In genomic region chr9:29751220-29751619, GRCh38 we compare ENCODE assay signal across 35 cellular contexts.
"Had no signal": no experiment of that assay in that cellular context is flagged by ENCODE, and none has a peak within 500 bp of the region (broad histone marks: within the 10 kb centered on the region; RNA-seq: fewer than 3 reads in every experiment).

No MANE protein-coding gene starts in this region.

- H3K4me1 Mint-ChIP-seq: activated CD4-positive, alpha-beta T cell treated with anti-CD3 and anti-CD28 coated beads for 36 hours; activated CD4-positive, alpha-beta T cell treated with anti-CD3 and anti-CD28 coated beads, Interleukin-2, amount 10 ng/mL, durations not matched to agents 24 days and 14 days; activated CD8-positive, alpha-beta memory T cell treated with anti-CD3 and anti-CD28 coated beads, Interleukin-2, amount 10 ng/mL, durations not matched to agents 7 days and 5 days; activated naive CD4-positive, alpha-beta T cell treated with anti-CD3 and anti-CD28 coated beads, Interleukin-2, amount 50 U/mL, for 24 hours; activated naive CD8-positive, alpha-beta T cell treated with anti-CD3 and anti-CD28 coated beads for 36 hours; activated naive CD8-positive, alpha-beta T cell treated with anti-CD3 and anti-CD28 coated beads, Interleukin-2, amount 50 U/mL, for 24 hours; brain; central memory CD8-positive, alpha-beta T cell; endodermal cell had no signal

- H3K27ac ChIP-seq: adrenal gland, breast epithelium, cardiac muscle cell, coronary artery, dorsolateral prefrontal cortex, foreskin keratinocyte, gastrocnemius medialis, heart left ventricle had no signal

- H3K27ac Mint-ChIP-seq: activated CD4-positive, alpha-beta memory T cell treated with anti-CD3 and anti-CD28 coated beads for 36 hours; activated CD4-positive, alpha-beta T cell treated with anti-CD3 and anti-CD28 coated beads for 36 hours; activated CD4-positive, alpha-beta T cell treated with anti-CD3 and anti-CD28 coated beads, Interleukin-2, amount 10 ng/mL, durations not matched to agents 24 days and 14 days; activated CD8-positive, alpha-beta memory T cell treated with anti-CD3 and anti-CD28 coated beads, Interleukin-2, amount 10 ng/mL, durations not matched to agents 7 days and 5 days; activated CD8-positive, alpha-beta T cell treated with anti-CD3 and anti-CD28 coated beads, Interleukin-2, amount 10 ng/mL, durations not matched to agents 7 days and 5 days; activated naive CD4-positive, alpha-beta T cell treated with anti-CD3 and anti-CD28 coated beads for 36 hours; activated naive CD4-positive, alpha-beta T cell treated with anti-CD3 and anti-CD28 coated beads, Interleukin-2, amount 50 U/mL, for 24 hours; activated naive CD8-positive, alpha-beta T cell treated with anti-CD3 and anti-CD28 coated beads for 36 hours; activated naive CD8-positive, alpha-beta T cell treated with anti-CD3 and anti-CD28 coated beads, Interleukin-2, amount 50 U/mL, for 24 hours; activated T-helper 1 cell treated with anti-CD3 and anti-CD28 coated beads, Interleukin-12 subunit alpha, Interleukin-12 subunit beta, Interleukin-2, Interleukin-4 antibody, amounts not matched to agents 30 ng/mL and 10 ng/mL and 1 ng/mL, durations not matched to agents 14 hours and 24 hours and 36 hours; activated T-helper 2 cell treated with anti-CD3 and anti-CD28 coated beads, Interferon-gamma antibody, Interleukin-2, Interleukin-4, amounts not matched to agents 10 μg/mL and 5 μg/mL and 100 μg/mL, durations not matched to agents 14 hours and 24 hours and 36 hours; brain; dendritic cell treated with granulocyte-macrophage colony-stimulating factor and Interleukin-4, amounts not matched to agents 40 ng/mL and 50 ng/mL, for 4 days; endodermal cell had no signal

- H3K27me3 ChIP-seq: adrenal gland, breast epithelium, cardiac muscle cell, foreskin keratinocyte, gastrocnemius medialis, heart left ventricle had no signal

- H3K4me1 ChIP-seq: adrenal gland, breast epithelium, foreskin keratinocyte, gastrocnemius medialis, heart left ventricle had no signal

- H3K27me3 Mint-ChIP-seq: activated CD4-positive, alpha-beta memory T cell treated with anti-CD3 and anti-CD28 coated beads for 36 hours; activated CD4-positive, alpha-beta T cell treated with anti-CD3 and anti-CD28 coated beads for 36 hours; activated CD4-positive, alpha-beta T cell treated with anti-CD3 and anti-CD28 coated beads, Interleukin-2, amount 10 ng/mL, durations not matched to agents 24 days and 14 days; activated CD8-positive, alpha-beta memory T cell treated with anti-CD3 and anti-CD28 coated beads, Interleukin-2, amount 10 ng/mL, durations not matched to agents 7 days and 5 days; activated naive CD4-positive, alpha-beta T cell treated with anti-CD3 and anti-CD28 coated beads, Interleukin-2, amount 50 U/mL, for 24 hours; activated naive CD8-positive, alpha-beta T cell treated with anti-CD3 and anti-CD28 coated beads for 36 hours; activated naive CD8-positive, alpha-beta T cell treated with anti-CD3 and anti-CD28 coated beads, Interleukin-2, amount 50 U/mL, for 24 hours; central memory CD8-positive, alpha-beta T cell; dendritic cell treated with granulocyte-macrophage colony-stimulating factor and Interleukin-4, amounts not matched to agents 40 ng/mL and 50 ng/mL, for 4 days had no signal

- H3K4me3 ChIP-seq: adrenal gland, breast epithelium, cardiac muscle cell, coronary artery, dorsolateral prefrontal cortex, gastrocnemius medialis, heart left ventricle had no signal

- DNase-seq: activated CD4-positive, alpha-beta memory T cell treated with anti-CD3 and anti-CD28 coated beads for 36 hours; activated CD4-positive, alpha-beta T cell treated with anti-CD3 and anti-CD28 coated beads for 36 hours; activated CD4-positive, alpha-beta T cell treated with anti-CD3 and anti-CD28 coated beads, Interleukin-2, amount 10 ng/mL, durations not matched to agents 24 days and 14 days; activated CD4-positive, CD25-positive, alpha-beta regulatory T cell; activated CD4-positive, CD25-positive, alpha-beta regulatory T cell treated with anti-CD3 and anti-CD28 coated beads, Interleukin-2, amount 50 U/mL, for 72 hours; activated CD8-positive, alpha-beta memory T cell treated with anti-CD3 and anti-CD28 coated beads, Interleukin-2, amount 10 ng/mL, durations not matched to agents 7 days and 5 days; activated CD8-positive, alpha-beta memory T cell treated with anti-CD3 and anti-CD28 coated beads, Interleukin-2, amount 50 U/mL, for 4 hours; activated CD8-positive, alpha-beta T cell treated with anti-CD3 and anti-CD28 coated beads, Interleukin-2, amount 10 ng/mL, durations not matched to agents 7 days and 5 days; activated effector memory CD4-positive, alpha-beta T cell treated with anti-CD3 and anti-CD28 coated beads, Interleukin-2, amount 50 U/mL, for 16 hours; activated naive CD4-positive, alpha-beta T cell treated with anti-CD3 and anti-CD28 coated beads for 36 hours; activated naive CD8-positive, alpha-beta T cell treated with anti-CD3 and anti-CD28 coated beads for 36 hours; activated naive CD8-positive, alpha-beta T cell treated with anti-CD3 and anti-CD28 coated beads, Interleukin-2, amount 50 U/mL, for 24 hours; activated T-cell treated with anti-CD3 and anti-CD28 coated beads, Interleukin-2, amount 50 U/mL, for 1 hour; activated T-cell treated with anti-CD3 and anti-CD28 coated beads, Interleukin-2, amount 50 U/mL, for 48 hours; adrenal gland; amygdala; aorta; dorsolateral prefrontal cortex; effector memory CD4-positive, alpha-beta T cell; endodermal cell; foreskin keratinocyte; gastrocnemius medialis; glutamatergic neuron; heart left ventricle; T-helper 2 cell had no signal

- H3K36me3 Mint-ChIP-seq: activated CD4-positive, alpha-beta memory T cell treated with anti-CD3 and anti-CD28 coated beads for 36 hours; activated CD8-positive, alpha-beta memory T cell treated with anti-CD3 and anti-CD28 coated beads, Interleukin-2, amount 10 ng/mL, durations not matched to agents 7 days and 5 days; activated naive CD4-positive, alpha-beta T cell treated with anti-CD3 and anti-CD28 coated beads, Interleukin-2, amount 50 U/mL, for 24 hours; activated naive CD8-positive, alpha-beta T cell treated with anti-CD3 and anti-CD28 coated beads for 36 hours; brain had no signal

- H3K9me3 ChIP-seq: adrenal gland, breast epithelium, gastrocnemius medialis, heart left ventricle had no signal

- H3K4me3 Mint-ChIP-seq: activated CD4-positive, alpha-beta memory T cell treated with anti-CD3 and anti-CD28 coated beads for 36 hours; activated CD4-positive, alpha-beta T cell treated with anti-CD3 and anti-CD28 coated beads for 36 hours; activated CD4-positive, alpha-beta T cell treated with anti-CD3 and anti-CD28 coated beads, Interleukin-2, amount 10 ng/mL, durations not matched to agents 24 days and 14 days; activated CD8-positive, alpha-beta memory T cell treated with anti-CD3 and anti-CD28 coated beads, Interleukin-2, amount 10 ng/mL, durations not matched to agents 7 days and 5 days; activated CD8-positive, alpha-beta T cell treated with anti-CD3 and anti-CD28 coated beads, Interleukin-2, amount 10 ng/mL, durations not matched to agents 7 days and 5 days; activated naive CD4-positive, alpha-beta T cell treated with anti-CD3 and anti-CD28 coated beads for 36 hours; activated naive CD4-positive, alpha-beta T cell treated with anti-CD3 and anti-CD28 coated beads, Interleukin-2, amount 50 U/mL, for 24 hours; activated naive CD8-positive, alpha-beta T cell treated with anti-CD3 and anti-CD28 coated beads for 36 hours; activated naive CD8-positive, alpha-beta T cell treated with anti-CD3 and anti-CD28 coated beads, Interleukin-2, amount 50 U/mL, for 24 hours; activated T-helper 1 cell treated with anti-CD3 and anti-CD28 coated beads, Interleukin-12 subunit alpha, Interleukin-12 subunit beta, Interleukin-2, Interleukin-4 antibody, amounts not matched to agents 30 ng/mL and 10 ng/mL and 1 ng/mL, durations not matched to agents 14 hours and 24 hours and 36 hours; brain; central memory CD8-positive, alpha-beta T cell; dendritic cell treated with granulocyte-macrophage colony-stimulating factor and Interleukin-4, amounts not matched to agents 40 ng/mL and 50 ng/mL, for 4 days; endodermal cell had no signal

- ATAC-seq: activated CD4-positive, alpha-beta T cell treated with anti-CD3 and anti-CD28 coated beads for 36 hours; activated CD8-positive, alpha-beta memory T cell treated with anti-CD3 and anti-CD28 coated beads, Interleukin-2, amount 10 ng/mL, durations not matched to agents 7 days and 5 days; activated CD8-positive, alpha-beta T cell treated with anti-CD3 and anti-CD28 coated beads, Interleukin-2, amount 10 ng/mL, durations not matched to agents 7 days and 5 days; activated naive CD8-positive, alpha-beta T cell treated with anti-CD3 and anti-CD28 coated beads, Interleukin-2, amount 50 U/mL, for 24 hours; esophagus mucosa; foreskin keratinocyte; gastrocnemius medialis; heart left ventricle had no signal

- H3K36me3 ChIP-seq: adrenal gland, breast epithelium, cardiac muscle cell, gastrocnemius medialis, heart left ventricle had no signal
